ENCODE assay signal across 1 cellular context in genomic region chr11:128507936-128508335, GRCh38.
TF ChIP-seq lines count a peak whose summit lies in the region.

No MANE protein-coding gene starts in this region.

TF ChIP-seq in GM23338, 12 proteins besides CTCF, POLR2A, EP300 and RAD21 (continued from another document):
- TF ChIP-seq, protein P1, sequence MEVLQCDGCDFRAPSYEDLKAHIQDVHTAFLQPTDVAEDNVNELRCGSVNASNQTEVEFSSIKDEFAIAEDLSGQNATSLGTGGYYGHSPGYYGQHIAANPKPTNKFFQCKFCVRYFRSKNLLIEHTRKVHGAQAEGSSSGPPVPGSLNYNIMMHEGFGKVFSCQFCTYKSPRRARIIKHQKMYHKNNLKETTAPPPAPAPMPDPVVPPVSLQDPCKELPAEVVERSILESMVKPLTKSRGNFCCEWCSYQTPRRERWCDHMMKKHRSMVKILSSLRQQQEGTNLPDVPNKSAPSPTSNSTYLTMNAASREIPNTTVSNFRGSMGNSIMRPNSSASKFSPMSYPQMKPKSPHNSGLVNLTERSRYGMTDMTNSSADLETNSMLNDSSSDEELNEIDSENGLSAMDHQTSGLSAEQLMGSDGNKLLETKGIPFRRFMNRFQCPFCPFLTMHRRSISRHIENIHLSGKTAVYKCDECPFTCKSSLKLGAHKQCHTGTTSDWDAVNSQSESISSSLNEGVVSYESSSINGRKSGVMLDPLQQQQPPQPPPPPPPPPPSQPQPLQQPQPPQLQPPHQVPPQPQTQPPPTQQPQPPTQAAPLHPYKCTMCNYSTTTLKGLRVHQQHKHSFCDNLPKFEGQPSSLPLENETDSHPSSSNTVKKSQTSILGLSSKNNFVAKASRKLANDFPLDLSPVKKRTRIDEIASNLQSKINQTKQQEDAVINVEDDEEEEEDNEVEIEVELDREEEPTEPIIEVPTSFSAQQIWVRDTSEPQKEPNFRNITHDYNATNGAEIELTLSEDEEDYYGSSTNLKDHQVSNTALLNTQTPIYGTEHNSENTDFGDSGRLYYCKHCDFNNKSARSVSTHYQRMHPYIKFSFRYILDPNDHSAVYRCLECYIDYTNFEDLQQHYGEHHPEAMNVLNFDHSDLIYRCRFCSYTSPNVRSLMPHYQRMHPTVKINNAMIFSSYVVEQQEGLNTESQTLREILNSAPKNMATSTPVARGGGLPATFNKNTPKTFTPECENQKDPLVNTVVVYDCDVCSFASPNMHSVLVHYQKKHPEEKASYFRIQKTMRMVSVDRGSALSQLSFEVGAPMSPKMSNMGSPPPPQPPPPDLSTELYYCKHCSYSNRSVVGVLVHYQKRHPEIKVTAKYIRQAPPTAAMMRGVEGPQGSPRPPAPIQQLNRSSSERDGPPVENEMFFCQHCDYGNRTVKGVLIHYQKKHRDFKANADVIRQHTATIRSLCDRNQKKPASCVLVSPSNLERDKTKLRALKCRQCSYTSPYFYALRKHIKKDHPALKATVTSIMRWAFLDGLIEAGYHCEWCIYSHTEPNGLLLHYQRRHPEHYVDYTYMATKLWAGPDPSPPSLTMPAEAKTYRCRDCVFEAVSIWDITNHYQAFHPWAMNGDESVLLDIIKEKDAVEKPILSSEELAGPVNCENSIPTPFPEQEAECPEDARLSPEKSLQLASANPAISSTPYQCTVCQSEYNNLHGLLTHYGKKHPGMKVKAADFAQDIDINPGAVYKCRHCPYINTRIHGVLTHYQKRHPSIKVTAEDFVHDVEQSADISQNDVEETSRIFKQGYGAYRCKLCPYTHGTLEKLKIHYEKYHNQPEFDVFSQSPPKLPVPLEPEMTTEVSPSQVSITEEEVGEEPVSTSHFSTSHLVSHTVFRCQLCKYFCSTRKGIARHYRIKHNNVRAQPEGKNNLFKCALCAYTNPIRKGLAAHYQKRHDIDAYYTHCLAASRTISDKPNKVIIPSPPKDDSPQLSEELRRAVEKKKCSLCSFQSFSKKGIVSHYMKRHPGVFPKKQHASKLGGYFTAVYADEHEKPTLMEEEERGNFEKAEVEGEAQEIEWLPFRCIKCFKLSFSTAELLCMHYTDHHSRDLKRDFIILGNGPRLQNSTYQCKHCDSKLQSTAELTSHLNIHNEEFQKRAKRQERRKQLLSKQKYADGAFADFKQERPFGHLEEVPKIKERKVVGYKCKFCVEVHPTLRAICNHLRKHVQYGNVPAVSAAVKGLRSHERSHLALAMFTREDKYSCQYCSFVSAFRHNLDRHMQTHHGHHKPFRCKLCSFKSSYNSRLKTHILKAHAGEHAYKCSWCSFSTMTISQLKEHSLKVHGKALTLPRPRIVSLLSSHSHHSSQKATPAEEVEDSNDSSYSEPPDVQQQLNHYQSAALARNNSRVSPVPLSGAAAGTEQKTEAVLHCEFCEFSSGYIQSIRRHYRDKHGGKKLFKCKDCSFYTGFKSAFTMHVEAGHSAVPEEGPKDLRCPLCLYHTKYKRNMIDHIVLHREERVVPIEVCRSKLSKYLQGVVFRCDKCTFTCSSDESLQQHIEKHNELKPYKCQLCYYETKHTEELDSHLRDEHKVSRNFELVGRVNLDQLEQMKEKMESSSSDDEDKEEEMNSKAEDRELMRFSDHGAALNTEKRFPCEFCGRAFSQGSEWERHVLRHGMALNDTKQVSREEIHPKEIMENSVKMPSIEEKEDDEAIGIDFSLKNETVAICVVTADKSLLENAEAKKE (CRISPR knock-in tag; IDR thresholded peaks at IDR 0.05): no peak
- TF ChIP-seq POLR2AphosphoS5 (IDR thresholded peaks at IDR 0.05; ENCODE audit: low read depth): no peak
- TF ChIP-seq, protein P2, sequence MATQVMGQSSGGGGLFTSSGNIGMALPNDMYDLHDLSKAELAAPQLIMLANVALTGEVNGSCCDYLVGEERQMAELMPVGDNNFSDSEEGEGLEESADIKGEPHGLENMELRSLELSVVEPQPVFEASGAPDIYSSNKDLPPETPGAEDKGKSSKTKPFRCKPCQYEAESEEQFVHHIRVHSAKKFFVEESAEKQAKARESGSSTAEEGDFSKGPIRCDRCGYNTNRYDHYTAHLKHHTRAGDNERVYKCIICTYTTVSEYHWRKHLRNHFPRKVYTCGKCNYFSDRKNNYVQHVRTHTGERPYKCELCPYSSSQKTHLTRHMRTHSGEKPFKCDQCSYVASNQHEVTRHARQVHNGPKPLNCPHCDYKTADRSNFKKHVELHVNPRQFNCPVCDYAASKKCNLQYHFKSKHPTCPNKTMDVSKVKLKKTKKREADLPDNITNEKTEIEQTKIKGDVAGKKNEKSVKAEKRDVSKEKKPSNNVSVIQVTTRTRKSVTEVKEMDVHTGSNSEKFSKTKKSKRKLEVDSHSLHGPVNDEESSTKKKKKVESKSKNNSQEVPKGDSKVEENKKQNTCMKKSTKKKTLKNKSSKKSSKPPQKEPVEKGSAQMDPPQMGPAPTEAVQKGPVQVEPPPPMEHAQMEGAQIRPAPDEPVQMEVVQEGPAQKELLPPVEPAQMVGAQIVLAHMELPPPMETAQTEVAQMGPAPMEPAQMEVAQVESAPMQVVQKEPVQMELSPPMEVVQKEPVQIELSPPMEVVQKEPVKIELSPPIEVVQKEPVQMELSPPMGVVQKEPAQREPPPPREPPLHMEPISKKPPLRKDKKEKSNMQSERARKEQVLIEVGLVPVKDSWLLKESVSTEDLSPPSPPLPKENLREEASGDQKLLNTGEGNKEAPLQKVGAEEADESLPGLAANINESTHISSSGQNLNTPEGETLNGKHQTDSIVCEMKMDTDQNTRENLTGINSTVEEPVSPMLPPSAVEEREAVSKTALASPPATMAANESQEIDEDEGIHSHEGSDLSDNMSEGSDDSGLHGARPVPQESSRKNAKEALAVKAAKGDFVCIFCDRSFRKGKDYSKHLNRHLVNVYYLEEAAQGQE (IDR thresholded peaks at IDR 0.05; ENCODE audit: unreplicated experiment): no peak
